ENCODE assay signal across 16 cellular contexts in the genomic region with DNA sequence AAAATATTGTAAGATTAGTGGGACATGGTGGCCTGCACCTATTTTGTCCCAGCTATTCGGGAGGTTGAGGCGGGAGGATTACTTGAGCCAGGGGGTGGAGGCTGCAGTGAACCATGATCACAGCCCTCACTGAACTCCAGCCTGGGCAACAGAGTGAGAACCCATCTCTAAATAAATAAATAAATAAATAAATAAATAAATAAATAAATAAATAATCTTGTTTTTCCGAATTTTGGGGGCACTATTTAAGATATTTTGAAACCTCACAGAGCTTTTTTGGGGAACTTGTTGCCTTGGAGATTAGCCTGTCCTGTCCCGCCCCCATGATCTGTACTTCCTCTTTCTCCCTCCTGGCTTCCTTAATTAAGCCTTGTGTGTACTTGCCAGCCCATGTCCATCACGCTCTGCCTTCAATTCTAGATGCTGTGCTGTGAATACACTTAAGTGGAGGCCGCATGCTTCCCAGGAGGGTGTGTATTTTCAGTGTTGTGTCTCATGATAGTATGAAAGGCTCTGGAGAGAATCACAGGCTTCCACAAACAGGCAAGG. TPM values are rescaled to one million over a fixed set of nuclear protein-coding genes. Genes with fewer than 3 reads are reported as not detected.
DNase-seq lines count a peak whose midpoint lies in the region; ATAC-seq and TF ChIP-seq lines count a peak whose summit lies in the region.
"Had no signal": no experiment of that assay in that cellular context is flagged by ENCODE, and none has a peak within 500 bp of the region (broad histone marks: within the 10 kb centered on the region; RNA-seq: fewer than 3 reads in every experiment).

No MANE protein-coding gene starts in this region.

- DNase-seq in GM10266 (ENCODE audit: extremely low spot score) (peak; percentile 51), T-cell (peak in 1 of 34 experiments; percentile 36), mucosa of descending colon (peak in 2 of 3 donors; percentile 34 to 72), NCI-H510A treated with DMSO at 0.1 percent for 48 hours (lab: John Stamatoyannopoulos, UW) (no peak), suprapubic skin (ENCODE audit: low spot score in 2 of 2) (no peak)
- DNase-seq: activated CD8-positive, alpha-beta memory T cell treated with anti-CD3 and anti-CD28 coated beads for 24 hours; H9; islet precursor cell; NCI-H2029; SJCRH30 had no signal

- CTCF ChIA-PET in T-cell (lab: Charles Lee), result interaction anchor here in 1 of 2 donors (0.7 to 1.1 kb wide), 3 partner anchors 15 to 31 kb away, joined by 3 to 5 read pairs (median 3); no protein-coding TSS in a partner anchor

- H3K4me3 ChIP-seq in mucosa of descending colon (no peak overlapping the region), suprapubic skin (no peak overlapping the region)
- H3K4me3 ChIP-seq: body of pancreas, esophagus muscularis mucosa, SJCRH30 had no signal

- no peak for TF ChIP-seq POLR2A in suprapubic skin (IDR thresholded peaks at IDR 0.05)

- ATAC-seq in HG02870 (IDR thresholded peaks at IDR 0.05; ENCODE audit: unreplicated experiment) (peak; percentile 48), T-cell (replicated peaks in 1 of 4) (no peak), mucosa of descending colon (peak; percentile 35), GM19324 (IDR thresholded peaks at IDR 0.05; ENCODE audit: low FRiP score, unreplicated experiment) (no peak), HG02798 (IDR thresholded peaks at IDR 0.05; ENCODE audit: poor library complexity, unreplicated experiment) (no peak)
- ATAC-seq: body of pancreas had no signal

- TF ChIP-seq EP300 in suprapubic skin (IDR thresholded peaks at IDR 0.05), result no peak

- POLR2A ChIA-PET in T-cell (lab: Charles Lee), result no interaction called here

- H3K4me1 Mint-ChIP-seq in T-cell, result peaks cover 37 to 50% (median 49%) of the 10 kb centered on the region in 3 donors

- WGBS in suprapubic skin, result 78% methylated on average over 6 of the region's 6 CpGs

- H3K36me3 Mint-ChIP-seq in T-cell, result peaks cover 14% of the 10 kb centered on the region

- H3K27me3 Mint-ChIP-seq in T-cell, result no peaks in the 10 kb centered on the region
- H3K27me3 Mint-ChIP-seq: progenitor cell of endocrine pancreas had no signal

- H3K27me3 ChIP-seq in suprapubic skin, result no peaks in the 10 kb centered on the region
- H3K27me3 ChIP-seq: body of pancreas, esophagus muscularis mucosa, SJCRH30 had no signal

- intact Hi-C loops in mucosa of descending colon (cut with DNase I, micrococcal nuclease), result no loop called here

- H3K4me1 ChIP-seq in mucosa of descending colon (ENCODE audit: low read depth) (peaks cover 42% of the 10 kb centered on the region), suprapubic skin (peaks cover 49% of the 10 kb centered on the region)
- H3K4me1 ChIP-seq: SJCRH30 had no signal

- TF ChIP-seq CTCF in GM10266 (IDR thresholded peaks at IDR 0.05; ENCODE audit: control insufficient read depth, insufficient read depth, low read depth, missing control alignments) (no peak), mucosa of descending colon (IDR thresholded peaks at IDR 0.05) (no peak), suprapubic skin (IDR thresholded peaks at IDR 0.05) (no peak)

- H3K9me3 ChIP-seq in mucosa of descending colon (no peaks in the 10 kb centered on the region), suprapubic skin (no peaks in the 10 kb centered on the region)
- H3K9me3 ChIP-seq: body of pancreas, esophagus muscularis mucosa, SJCRH30 had no signal

- peak overlapping the region; percentile 57 to 73 for H3K27ac Mint-ChIP-seq in T-cell
- H3K27ac Mint-ChIP-seq: progenitor cell of endocrine pancreas had no signal

- H3K36me3 ChIP-seq in mucosa of descending colon (ENCODE audit: low read depth), result no peaks in the 10 kb centered on the region
- peaks cover 5% of the 10 kb centered on the region for H3K36me3 ChIP-seq in suprapubic skin
- H3K36me3 ChIP-seq: SJCRH30 had no signal

- no peak overlapping the region for H3K27ac ChIP-seq in suprapubic skin
- H3K27ac ChIP-seq: body of pancreas, esophagus muscularis mucosa, SJCRH30 had no signal

- no peak overlapping the region for H3K4me3 Mint-ChIP-seq in T-cell
- H3K4me3 Mint-ChIP-seq: H9 had no signal

- H3K9me3 Mint-ChIP-seq in T-cell, result no peaks in the 10 kb centered on the region
- H3K9me3 Mint-ChIP-seq: H9 had no signal

RNA-seq across cellular contexts. Expression of a gene that starts 4.4 kb away (rescaled TPM):
- 10 to 100 TPM; 17.8 to 53.3 (median 33.1) TPM for total RNA-seq in T-cell
- total RNA-seq in mucosa of descending colon, result 100 to 1,000 TPM; 217 to 573 (median 482) TPM
- total RNA-seq in suprapubic skin, result 10 to 100 TPM in 2 of 4 donors, 1 to 10 TPM in 2; 9.5 to 10.6 (median 10.1) TPM

Comparison
In these comparisons a context has a peak if more than half of its experiments do, and no peak if none do; other contexts are left out.
1. DNase-seq: peak in GM10266 (single experiment) and mucosa of descending colon (2 of 3); none in NCI-H510A treated with DMSO at 0.1 percent for 48 hours (single experiment) and suprapubic skin (0 of 2).
2. ATAC-seq: peak in HG02870 (single experiment) and mucosa of descending colon (single experiment); none in T-cell (0 of 4), GM19324 (single experiment) and HG02798 (single experiment).
3. RNA of a gene that starts 4.4 kb away (total RNA-seq): 217 to 573 TPM in mucosa of descending colon; 17.8 to 53.3 TPM in T-cell and 9.5 to 10.6 TPM in suprapubic skin; every median in the first group is over 4 times any median in the second.